In the genomic region with DNA sequence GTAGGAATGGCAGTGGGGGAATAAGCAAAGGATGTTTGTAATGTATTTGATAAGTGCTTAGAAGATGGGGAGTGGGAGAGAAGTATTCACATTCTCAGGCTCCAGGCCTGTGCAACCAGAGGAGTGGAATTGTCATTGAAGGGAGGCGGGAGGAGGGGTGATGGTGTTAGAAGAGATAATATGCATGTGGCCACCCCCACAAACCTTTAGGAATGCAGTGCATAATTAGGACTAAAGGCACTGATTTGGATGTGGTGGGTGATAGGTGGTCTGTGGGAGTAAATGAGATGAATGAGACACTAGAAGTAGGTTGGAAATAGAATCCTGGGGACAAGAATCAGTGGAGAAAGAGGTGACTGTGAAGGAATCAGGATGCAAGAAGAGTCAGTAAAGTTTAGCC, we compare ENCODE assay signal across 22 cellular contexts.
"Had no signal": no experiment of that assay in that cellular context is flagged by ENCODE, and none has a peak within 500 bp of the region (broad histone marks: within the 10 kb centered on the region; RNA-seq: fewer than 3 reads in every experiment).

No MANE protein-coding gene starts in this region.

- ATAC-seq: foreskin keratinocyte had no signal

- DNase-seq: activated CD4-positive, CD25-positive, alpha-beta regulatory T cell treated with anti-CD3 and anti-CD28 coated beads, Interleukin-2, amount 50 U/mL, for 72 hours; activated effector memory CD4-positive, alpha-beta T cell treated with anti-CD3 and anti-CD28 coated beads, Interleukin-2, amount 50 U/mL, for 16 hours; activated T-cell treated with anti-CD3 and anti-CD28 coated beads, Interleukin-2, amount 50 U/mL, for 48 hours; adrenal gland; brain microvascular endothelial cell; effector CD4-positive, alpha-beta T cell; foreskin keratinocyte; left ventricle myocardium inferior; midbrain; ovary; spleen; stimulated activated CD4-positive, alpha-beta T cell treated with anti-CD3 and anti-CD28 coated beads, Interleukin-4, amount 100 ng/mL, for 24 hours; transverse colon had no signal

- H3K27me3 Mint-ChIP-seq: activated naive CD8-positive, alpha-beta T cell; dendritic cell treated with granulocyte-macrophage colony-stimulating factor and Interleukin-4, amounts not matched to agents 40 ng/mL and 50 ng/mL, for 4 days had no signal

- H3K9me3 Mint-ChIP-seq: dendritic cell treated with granulocyte-macrophage colony-stimulating factor and Interleukin-4, amounts not matched to agents 40 ng/mL and 50 ng/mL, for 4 days; nephron; T-helper 2 cell treated with Interferon-gamma antibody and Interleukin-4, amounts not matched to agents 5 μg/mL and 100 μg/mL, for 36 hours had no signal

- H3K36me3 ChIP-seq: ovary, prostate gland had no signal

- H3K4me1 ChIP-seq: adrenal gland, ascending aorta, foreskin keratinocyte, left ventricle myocardium inferior, prostate gland, right atrium auricular region, spleen, transverse colon had no signal

- H3K27ac ChIP-seq: adrenal gland, ascending aorta, brain microvascular endothelial cell, foreskin keratinocyte, left ventricle myocardium inferior, neutrophil, ovary, prostate gland, right atrium auricular region, spleen, transverse colon, VCaP had no signal

- H3K27ac Mint-ChIP-seq: activated naive CD8-positive, alpha-beta T cell; dendritic cell treated with granulocyte-macrophage colony-stimulating factor and Interleukin-4, amounts not matched to agents 40 ng/mL and 50 ng/mL, for 4 days; nephron; T-helper 2 cell treated with Interferon-gamma antibody and Interleukin-4, amounts not matched to agents 5 μg/mL and 100 μg/mL, for 36 hours had no signal

- H3K9me3 ChIP-seq: adrenal gland, ascending aorta, left ventricle myocardium inferior, neutrophil, ovary, prostate gland, right atrium auricular region, spleen, transverse colon had no signal

- H3K4me3 Mint-ChIP-seq: activated naive CD8-positive, alpha-beta T cell; dendritic cell treated with granulocyte-macrophage colony-stimulating factor and Interleukin-4, amounts not matched to agents 40 ng/mL and 50 ng/mL, for 4 days; nephron; T-helper 2 cell treated with Interferon-gamma antibody and Interleukin-4, amounts not matched to agents 5 μg/mL and 100 μg/mL, for 36 hours had no signal

- H3K4me3 ChIP-seq: adrenal gland, ascending aorta, left ventricle myocardium inferior, ovary, prostate gland, right atrium auricular region, spleen, transverse colon had no signal

- H3K27me3 ChIP-seq: adrenal gland, ascending aorta, brain microvascular endothelial cell, foreskin keratinocyte, neutrophil, ovary, right atrium auricular region, spleen, transverse colon had no signal
